1 cellular context compared by ENCODE assay signal in genomic region chr4:144872508-144873293, GRCh38.
TF ChIP-seq lines count a peak whose summit lies in the region.

No MANE protein-coding gene starts in this region.

TF ChIP-seq in GM23338, 12 proteins besides CTCF, POLR2A, EP300 and RAD21 (continued from another document):
- TF ChIP-seq ZNF462 (CRISPR knock-in tag; IDR thresholded peaks at IDR 0.05), result no peak
- TF ChIP-seq EZH2 (IDR thresholded peaks at IDR 0.05; ENCODE audit: low read depth, unreplicated experiment), result no peak
- TF ChIP-seq ZNF331 (CRISPR knock-in tag; IDR thresholded peaks at IDR 0.05; ENCODE audit: low read depth), result no peak
- TF ChIP-seq POLR2AphosphoS5 (IDR thresholded peaks at IDR 0.05; ENCODE audit: low read depth), result no peak
- no peak for TF ChIP-seq ZNF114 (CRISPR knock-in tag; IDR thresholded peaks at IDR 0.05)
- no peak for TF ChIP-seq NANOG (IDR thresholded peaks at IDR 0.05; ENCODE audit: borderline replicate concordance)
- TF ChIP-seq CREB1 (CRISPR knock-in tag; IDR thresholded peaks at IDR 0.05; ENCODE audit: low read depth), result no peak
- no peak for TF ChIP-seq EZH2phosphoT487 (IDR thresholded peaks at IDR 0.05; ENCODE audit: unreplicated experiment)
- TF ChIP-seq REST (IDR thresholded peaks at IDR 0.05; ENCODE audit: unreplicated experiment), result no peak
